In the genomic region with DNA sequence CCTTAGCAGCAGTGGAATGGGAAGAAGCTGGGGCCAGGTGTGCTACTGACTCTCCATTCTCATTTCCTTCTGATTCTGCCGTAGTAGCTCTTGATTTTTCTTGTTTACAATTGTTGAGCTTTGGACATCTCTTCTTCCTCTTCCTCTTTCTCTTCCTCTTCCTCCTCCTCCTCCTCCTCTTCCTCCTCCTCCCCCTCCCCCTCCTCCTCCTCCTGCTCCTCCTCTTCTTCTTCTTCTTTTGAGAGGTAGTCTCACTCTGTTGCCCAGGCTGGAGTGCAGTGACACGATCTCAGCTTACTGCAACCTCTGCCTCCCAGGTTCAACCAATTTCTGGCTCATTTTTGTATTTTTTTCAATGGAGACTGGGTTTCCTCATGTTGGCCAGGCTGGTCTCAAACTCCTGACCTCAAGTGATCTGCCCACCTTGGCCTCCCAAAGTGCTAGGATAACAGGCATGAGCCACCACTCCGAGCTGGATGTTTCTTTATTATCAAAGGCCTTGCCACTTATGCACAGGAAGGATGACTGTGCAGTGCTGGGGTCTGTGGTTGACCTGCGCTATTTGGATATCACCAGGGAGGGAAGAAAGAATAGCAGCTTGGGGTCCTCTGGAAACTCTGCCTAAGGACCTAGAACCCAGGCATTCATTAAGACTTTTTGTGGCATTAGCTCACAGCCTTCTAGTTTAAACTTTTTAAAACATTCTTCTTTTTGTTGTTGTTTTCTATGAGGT, we compare ENCODE assay signal across 1 cellular context.
A peak's percentile ranks its signal among the peaks of the same experiment; 100 is the strongest.
TF ChIP-seq lines count a peak whose summit lies in the region.

No MANE protein-coding gene starts in this region.

TF ChIP-seq in K562, 482 proteins besides CTCF, POLR2A, EP300 and RAD21 (continued from another document):
- TF ChIP-seq ZNF583 (CRISPR knock-in tag; IDR thresholded peaks at IDR 0.05) (no peak), ZNF263 (CRISPR knock-in tag; IDR thresholded peaks at IDR 0.05; ENCODE audit: borderline replicate concordance) (peak; percentile 71), MECOM (CRISPR knock-in tag; IDR thresholded peaks at IDR 0.05) (no peak), SMARCC2 (IDR thresholded peaks at IDR 0.05; ENCODE audit: low read depth) (no peak), NFRKB (IDR thresholded peaks at IDR 0.05; ENCODE audit: low read depth) (no peak), DDX20 (tag; IDR thresholded peaks at IDR 0.05; ENCODE audit: low read depth) (no peak), PCBP2 (IDR thresholded peaks at IDR 0.05; ENCODE audit: low read depth, low read length, poor library complexity, severe bottlenecking) (no peak), NCOA6 (IDR thresholded peaks at IDR 0.05) (no peak), U2AF2 (optimal IDR thresholded peaks at IDR 0.05; ENCODE audit: low read depth, low read length) (no peak), NFE2 (IDR thresholded peaks at IDR 0.05; ENCODE audit: low read depth) (peak; percentile 82), MAFG (tag; conservative IDR thresholded peaks at IDR 0.05) (peak; percentile 71), SPI1 (IDR thresholded peaks at IDR 0.05; ENCODE audit: borderline replicate concordance, low read depth, low read length) (0 out of 2 replicates have a peak, but pooled peaks have one; percentile 10), MYNN (IDR thresholded peaks at IDR 0.05) (0 out of 2 replicates have a peak, but pooled peaks have one; percentile 18), MYNN (CRISPR knock-in tag; IDR thresholded peaks at IDR 0.05) (no peak), MAFK (IDR thresholded peaks at IDR 0.05; ENCODE audit: low read length) (peak; percentile 12; the same call in 1 of the 2 replicates), BCOR (IDR thresholded peaks at IDR 0.05) (no peak), ZNF239 (CRISPR knock-in tag; IDR thresholded peaks at IDR 0.05) (no peak), ARID1B (IDR thresholded peaks at IDR 0.05) (0 out of 2 replicates have a peak, but pooled peaks have one; percentile 31), ZNF584 (CRISPR knock-in tag; IDR thresholded peaks at IDR 0.05; ENCODE audit: low read depth) (no peak), ZNF175 (CRISPR knock-in tag; IDR thresholded peaks at IDR 0.05; ENCODE audit: low read depth) (no peak), SMARCE1 (IDR thresholded peaks at IDR 0.05) (0 out of 2 replicates have a peak, but pooled peaks have one; percentile 16)
- TF ChIP-seq, protein P1, sequence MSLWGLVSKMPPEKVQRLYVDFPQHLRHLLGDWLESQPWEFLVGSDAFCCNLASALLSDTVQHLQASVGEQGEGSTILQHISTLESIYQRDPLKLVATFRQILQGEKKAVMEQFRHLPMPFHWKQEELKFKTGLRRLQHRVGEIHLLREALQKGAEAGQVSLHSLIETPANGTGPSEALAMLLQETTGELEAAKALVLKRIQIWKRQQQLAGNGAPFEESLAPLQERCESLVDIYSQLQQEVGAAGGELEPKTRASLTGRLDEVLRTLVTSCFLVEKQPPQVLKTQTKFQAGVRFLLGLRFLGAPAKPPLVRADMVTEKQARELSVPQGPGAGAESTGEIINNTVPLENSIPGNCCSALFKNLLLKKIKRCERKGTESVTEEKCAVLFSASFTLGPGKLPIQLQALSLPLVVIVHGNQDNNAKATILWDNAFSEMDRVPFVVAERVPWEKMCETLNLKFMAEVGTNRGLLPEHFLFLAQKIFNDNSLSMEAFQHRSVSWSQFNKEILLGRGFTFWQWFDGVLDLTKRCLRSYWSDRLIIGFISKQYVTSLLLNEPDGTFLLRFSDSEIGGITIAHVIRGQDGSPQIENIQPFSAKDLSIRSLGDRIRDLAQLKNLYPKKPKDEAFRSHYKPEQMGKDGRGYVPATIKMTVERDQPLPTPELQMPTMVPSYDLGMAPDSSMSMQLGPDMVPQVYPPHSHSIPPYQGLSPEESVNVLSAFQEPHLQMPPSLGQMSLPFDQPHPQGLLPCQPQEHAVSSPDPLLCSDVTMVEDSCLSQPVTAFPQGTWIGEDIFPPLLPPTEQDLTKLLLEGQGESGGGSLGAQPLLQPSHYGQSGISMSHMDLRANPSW (CRISPR knock-in tag; IDR thresholded peaks at IDR 0.05) = no peak
- TF ChIP-seq, protein P2, sequence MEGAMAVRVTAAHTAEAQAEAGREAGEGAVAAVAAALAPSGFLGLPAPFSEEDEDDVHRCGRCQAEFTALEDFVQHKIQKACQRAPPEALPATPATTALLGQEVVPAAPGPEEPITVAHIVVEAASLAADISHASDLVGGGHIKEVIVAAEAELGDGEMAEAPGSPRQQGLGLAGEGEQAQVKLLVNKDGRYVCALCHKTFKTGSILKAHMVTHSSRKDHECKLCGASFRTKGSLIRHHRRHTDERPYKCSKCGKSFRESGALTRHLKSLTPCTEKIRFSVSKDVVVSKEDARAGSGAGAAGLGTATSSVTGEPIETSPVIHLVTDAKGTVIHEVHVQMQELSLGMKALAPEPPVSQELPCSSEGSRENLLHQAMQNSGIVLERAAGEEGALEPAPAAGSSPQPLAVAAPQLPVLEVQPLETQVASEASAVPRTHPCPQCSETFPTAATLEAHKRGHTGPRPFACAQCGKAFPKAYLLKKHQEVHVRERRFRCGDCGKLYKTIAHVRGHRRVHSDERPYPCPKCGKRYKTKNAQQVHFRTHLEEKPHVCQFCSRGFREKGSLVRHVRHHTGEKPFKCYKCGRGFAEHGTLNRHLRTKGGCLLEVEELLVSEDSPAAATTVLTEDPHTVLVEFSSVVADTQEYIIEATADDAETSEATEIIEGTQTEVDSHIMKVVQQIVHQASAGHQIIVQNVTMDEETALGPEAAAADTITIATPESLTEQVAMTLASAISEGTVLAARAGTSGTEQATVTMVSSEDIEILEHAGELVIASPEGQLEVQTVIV (CRISPR knock-in tag; IDR thresholded peaks at IDR 0.05; ENCODE audit: borderline replicate concordance) = no peak
- TF ChIP-seq, protein P3, sequence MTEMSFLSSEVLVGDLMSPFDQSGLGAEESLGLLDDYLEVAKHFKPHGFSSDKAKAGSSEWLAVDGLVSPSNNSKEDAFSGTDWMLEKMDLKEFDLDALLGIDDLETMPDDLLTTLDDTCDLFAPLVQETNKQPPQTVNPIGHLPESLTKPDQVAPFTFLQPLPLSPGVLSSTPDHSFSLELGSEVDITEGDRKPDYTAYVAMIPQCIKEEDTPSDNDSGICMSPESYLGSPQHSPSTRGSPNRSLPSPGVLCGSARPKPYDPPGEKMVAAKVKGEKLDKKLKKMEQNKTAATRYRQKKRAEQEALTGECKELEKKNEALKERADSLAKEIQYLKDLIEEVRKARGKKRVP (CRISPR knock-in tag; IDR thresholded peaks at IDR 0.05) = no peak
- TF ChIP-seq, protein P4, sequence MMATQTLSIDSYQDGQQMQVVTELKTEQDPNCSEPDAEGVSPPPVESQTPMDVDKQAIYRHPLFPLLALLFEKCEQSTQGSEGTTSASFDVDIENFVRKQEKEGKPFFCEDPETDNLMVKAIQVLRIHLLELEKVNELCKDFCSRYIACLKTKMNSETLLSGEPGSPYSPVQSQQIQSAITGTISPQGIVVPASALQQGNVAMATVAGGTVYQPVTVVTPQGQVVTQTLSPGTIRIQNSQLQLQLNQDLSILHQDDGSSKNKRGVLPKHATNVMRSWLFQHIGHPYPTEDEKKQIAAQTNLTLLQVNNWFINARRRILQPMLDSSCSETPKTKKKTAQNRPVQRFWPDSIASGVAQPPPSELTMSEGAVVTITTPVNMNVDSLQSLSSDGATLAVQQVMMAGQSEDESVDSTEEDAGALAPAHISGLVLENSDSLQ (IDR thresholded peaks at IDR 0.05) = no peak
- TF ChIP-seq, protein P5, sequence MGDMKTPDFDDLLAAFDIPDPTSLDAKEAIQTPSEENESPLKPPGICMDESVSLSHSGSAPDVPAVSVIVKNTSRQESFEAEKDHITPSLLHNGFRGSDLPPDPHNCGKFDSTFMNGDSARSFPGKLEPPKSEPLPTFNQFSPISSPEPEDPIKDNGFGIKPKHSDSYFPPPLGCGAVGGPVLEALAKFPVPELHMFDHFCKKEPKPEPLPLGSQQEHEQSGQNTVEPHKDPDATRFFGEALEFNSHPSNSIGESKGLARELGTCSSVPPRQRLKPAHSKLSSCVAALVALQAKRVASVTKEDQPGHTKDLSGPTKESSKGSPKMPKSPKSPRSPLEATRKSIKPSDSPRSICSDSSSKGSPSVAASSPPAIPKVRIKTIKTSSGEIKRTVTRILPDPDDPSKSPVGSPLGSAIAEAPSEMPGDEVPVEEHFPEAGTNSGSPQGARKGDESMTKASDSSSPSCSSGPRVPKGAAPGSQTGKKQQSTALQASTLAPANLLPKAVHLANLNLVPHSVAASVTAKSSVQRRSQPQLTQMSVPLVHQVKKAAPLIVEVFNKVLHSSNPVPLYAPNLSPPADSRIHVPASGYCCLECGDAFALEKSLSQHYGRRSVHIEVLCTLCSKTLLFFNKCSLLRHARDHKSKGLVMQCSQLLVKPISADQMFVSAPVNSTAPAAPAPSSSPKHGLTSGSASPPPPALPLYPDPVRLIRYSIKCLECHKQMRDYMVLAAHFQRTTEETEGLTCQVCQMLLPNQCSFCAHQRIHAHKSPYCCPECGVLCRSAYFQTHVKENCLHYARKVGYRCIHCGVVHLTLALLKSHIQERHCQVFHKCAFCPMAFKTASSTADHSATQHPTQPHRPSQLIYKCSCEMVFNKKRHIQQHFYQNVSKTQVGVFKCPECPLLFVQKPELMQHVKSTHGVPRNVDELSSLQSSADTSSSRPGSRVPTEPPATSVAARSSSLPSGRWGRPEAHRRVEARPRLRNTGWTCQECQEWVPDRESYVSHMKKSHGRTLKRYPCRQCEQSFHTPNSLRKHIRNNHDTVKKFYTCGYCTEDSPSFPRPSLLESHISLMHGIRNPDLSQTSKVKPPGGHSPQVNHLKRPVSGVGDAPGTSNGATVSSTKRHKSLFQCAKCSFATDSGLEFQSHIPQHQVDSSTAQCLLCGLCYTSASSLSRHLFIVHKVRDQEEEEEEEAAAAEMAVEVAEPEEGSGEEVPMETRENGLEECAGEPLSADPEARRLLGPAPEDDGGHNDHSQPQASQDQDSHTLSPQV (IDR thresholded peaks at IDR 0.05) = peak; percentile 69; the same call in 1 of the 2 replicates
- TF ChIP-seq, protein P6, sequence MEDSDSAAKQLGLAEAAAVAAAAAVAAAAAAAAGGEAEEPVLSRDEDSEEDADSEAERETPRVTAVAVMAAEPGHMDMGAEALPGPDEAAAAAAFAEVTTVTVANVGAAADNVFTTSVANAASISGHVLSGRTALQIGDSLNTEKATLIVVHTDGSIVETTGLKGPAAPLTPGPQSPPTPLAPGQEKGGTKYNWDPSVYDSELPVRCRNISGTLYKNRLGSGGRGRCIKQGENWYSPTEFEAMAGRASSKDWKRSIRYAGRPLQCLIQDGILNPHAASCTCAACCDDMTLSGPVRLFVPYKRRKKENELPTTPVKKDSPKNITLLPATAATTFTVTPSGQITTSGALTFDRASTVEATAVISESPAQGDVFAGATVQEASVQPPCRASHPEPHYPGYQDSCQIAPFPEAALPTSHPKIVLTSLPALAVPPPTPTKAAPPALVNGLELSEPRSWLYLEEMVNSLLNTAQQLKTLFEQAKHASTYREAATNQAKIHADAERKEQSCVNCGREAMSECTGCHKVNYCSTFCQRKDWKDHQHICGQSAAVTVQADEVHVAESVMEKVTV (CRISPR knock-in tag; IDR thresholded peaks at IDR 0.05) = no peak
- TF ChIP-seq, protein P7, sequence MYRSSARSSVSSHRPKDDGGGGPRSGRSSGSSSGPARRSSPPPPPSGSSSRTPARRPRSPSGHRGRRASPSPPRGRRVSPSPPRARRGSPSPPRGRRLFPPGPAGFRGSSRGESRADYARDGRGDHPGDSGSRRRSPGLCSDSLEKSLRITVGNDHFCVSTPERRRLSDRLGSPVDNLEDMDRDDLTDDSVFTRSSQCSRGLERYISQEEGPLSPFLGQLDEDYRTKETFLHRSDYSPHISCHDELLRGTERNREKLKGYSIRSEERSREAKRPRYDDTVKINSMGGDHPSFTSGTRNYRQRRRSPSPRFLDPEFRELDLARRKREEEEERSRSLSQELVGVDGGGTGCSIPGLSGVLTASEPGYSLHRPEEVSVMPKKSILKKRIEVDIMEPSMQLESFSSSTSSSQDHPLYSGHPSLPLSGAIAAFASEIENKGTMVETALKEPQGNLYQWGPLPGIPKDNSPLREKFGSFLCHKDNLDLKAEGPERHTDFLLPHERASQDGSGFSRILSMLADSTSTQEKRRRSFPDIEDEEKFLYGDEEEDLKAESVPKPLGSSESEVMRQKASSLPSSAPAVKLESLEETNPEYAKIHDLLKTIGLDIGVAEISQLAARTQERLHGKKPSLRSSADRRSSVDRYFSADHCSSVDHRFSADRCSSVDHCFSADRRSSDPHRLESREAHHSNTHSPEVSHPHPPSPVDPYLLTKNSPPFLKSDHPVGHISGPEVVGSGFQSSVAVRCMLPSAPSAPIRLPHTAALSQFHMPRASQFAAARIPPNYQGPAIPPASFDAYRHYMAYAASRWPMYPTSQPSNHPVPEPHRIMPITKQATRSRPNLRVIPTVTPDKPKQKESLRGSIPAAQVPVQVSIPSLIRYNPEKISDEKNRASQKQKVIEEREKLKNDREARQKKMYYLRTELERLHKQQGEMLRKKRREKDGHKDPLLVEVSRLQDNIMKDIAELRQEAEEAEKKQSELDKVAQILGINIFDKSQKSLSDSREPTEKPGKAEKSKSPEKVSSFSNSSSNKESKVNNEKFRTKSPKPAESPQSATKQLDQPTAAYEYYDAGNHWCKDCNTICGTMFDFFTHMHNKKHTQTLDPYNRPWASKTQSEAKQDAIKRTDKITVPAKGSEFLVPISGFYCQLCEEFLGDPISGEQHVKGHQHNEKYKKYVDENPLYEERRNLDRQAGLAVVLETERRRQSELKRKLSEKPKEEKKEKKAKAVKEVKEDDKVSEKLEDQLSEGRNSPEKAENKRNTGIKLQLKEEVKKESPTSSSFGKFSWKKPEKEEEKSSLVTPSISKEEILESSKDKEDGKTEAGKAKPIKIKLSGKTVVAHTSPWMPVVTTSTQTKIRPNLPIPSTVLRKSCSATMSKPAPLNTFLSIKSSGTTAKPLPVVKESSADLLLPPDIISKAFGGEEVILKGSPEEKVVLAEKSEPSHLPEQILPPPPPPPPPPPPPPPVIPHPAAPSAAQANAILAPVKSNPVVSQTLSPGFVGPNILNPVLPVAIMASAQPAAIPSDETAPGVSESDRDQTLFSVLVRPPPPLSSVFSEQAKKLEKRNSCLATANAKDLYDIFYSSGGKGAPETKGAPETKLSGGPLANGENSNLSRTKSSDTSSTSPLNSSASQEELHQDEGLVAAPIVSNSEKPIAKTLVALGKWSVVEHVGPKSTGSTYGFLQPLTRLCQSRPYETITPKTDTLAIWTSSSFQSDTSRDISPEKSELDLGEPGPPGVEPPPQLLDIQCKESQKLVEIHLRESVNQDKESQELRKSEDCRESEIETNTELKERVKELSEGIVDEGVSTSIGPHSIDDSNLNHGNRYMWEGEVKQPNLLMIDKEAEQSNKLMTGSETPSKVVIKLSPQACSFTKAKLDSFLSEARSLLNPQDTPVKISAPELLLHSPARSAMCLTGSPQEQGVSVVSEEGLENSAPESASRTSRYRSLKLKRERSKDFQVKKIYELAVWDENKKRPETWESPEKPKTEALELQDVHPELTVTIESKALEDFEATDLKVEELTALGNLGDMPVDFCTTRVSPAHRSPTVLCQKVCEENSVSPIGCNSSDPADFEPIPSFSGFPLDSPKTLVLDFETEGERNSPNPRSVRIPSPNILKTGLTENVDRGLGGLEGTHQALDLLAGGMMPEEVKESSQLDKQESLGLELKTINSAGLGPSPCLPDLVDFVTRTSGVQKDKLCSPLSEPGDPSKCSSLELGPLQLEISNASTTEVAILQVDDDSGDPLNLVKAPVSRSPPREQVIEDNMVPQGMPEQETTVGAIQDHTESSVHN (IDR thresholded peaks at IDR 0.05; ENCODE audit: borderline replicate concordance in 1 of 2, low read depth in 1 of 2) = no peak
TF ChIP-seq in K562: peak in this region for 17.
